In the genomic region with DNA sequence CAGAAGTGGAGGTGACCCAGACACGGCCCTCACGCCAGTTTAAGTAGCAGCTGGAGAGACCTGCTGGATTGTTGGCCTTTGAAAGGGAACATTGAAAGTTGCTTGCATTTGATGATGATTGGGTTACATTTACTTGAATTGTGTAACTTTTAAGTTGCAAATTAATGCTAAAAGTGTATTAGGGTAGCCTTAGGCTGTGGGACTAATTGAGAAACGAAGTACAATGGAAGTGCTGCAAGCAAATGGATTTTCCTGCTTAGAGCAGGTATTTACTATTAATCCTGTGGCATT, we compare ENCODE assay signal across 23 cellular contexts. TPM values are rescaled to one million over a fixed set of nuclear protein-coding genes. Genes with fewer than 3 reads are reported as not detected.
A peak's percentile ranks its signal among the peaks of the same experiment; 100 is the strongest.
DNase-seq lines count a peak whose midpoint lies in the region; ATAC-seq and TF ChIP-seq lines count a peak whose summit lies in the region.
"Had no signal": no experiment of that assay in that cellular context is flagged by ENCODE, and none has a peak within 500 bp of the region (broad histone marks: within the 10 kb centered on the region; RNA-seq: fewer than 3 reads in every experiment).

No MANE protein-coding gene starts in this region.

- peak overlapping the region; percentile 6 for H3K27ac Mint-ChIP-seq in memory B cell
- H3K27ac Mint-ChIP-seq in activated CD8-positive, alpha-beta T cell treated with anti-CD3 and anti-CD28 coated beads, Interleukin-2, amount 10 ng/mL, durations not matched to agents 7 days and 5 days, result no peak overlapping the region
- H3K27ac Mint-ChIP-seq: activated naive CD8-positive, alpha-beta T cell treated with anti-CD3 and anti-CD28 coated beads, Interleukin-2, amount 10 ng/mL, durations not matched to agents 7 days and 5 days; CD4-positive, CD25-positive, alpha-beta regulatory T cell; dendritic cell treated with granulocyte-macrophage colony-stimulating factor and Interleukin-4, amounts not matched to agents 40 ng/mL and 50 ng/mL, for 4 days; natural killer cell; stimulated activated memory B cell treated with anti-CD40 and anti-IgM and Interleukin-4, amounts not matched to agents 10 μg/mL and 1 μg/mL and 100 μg/mL, for 72 hours; T-helper 2 cell treated with Interferon-gamma antibody and Interleukin-4, amounts not matched to agents 5 μg/mL and 100 μg/mL, for 36 hours had no signal

- H3K9me3 ChIP-seq in BLaER1 treated with 17β-estradiol and CSF1 and Interleukin-3, amounts not matched to agents 10 nM and 100 nM (replicated peaks in 1 of 11), result peaks cover 0 to 21% (median 12%) of the 10 kb centered on the region in 11 experiments; a peak in 12 of 22 replicates
- no peaks in the 10 kb centered on the region for H3K9me3 ChIP-seq in Karpas-422 (ENCODE audit: low read length)
- H3K9me3 ChIP-seq: body of pancreas, SJSA1, tibial nerve had no signal

- H3K36me3 Mint-ChIP-seq in memory B cell, result no peaks in the 10 kb centered on the region
- no peaks in the 10 kb centered on the region for H3K36me3 Mint-ChIP-seq in activated CD8-positive, alpha-beta T cell treated with anti-CD3 and anti-CD28 coated beads, Interleukin-2, amount 10 ng/mL, durations not matched to agents 7 days and 5 days (ENCODE audit: low read depth)
- H3K36me3 Mint-ChIP-seq: activated naive CD8-positive, alpha-beta T cell treated with anti-CD3 and anti-CD28 coated beads, Interleukin-2, amount 10 ng/mL, durations not matched to agents 7 days and 5 days; CD4-positive, CD25-positive, alpha-beta regulatory T cell; natural killer cell; stimulated activated memory B cell treated with anti-CD40 and anti-IgM and Interleukin-4, amounts not matched to agents 10 μg/mL and 1 μg/mL and 100 μg/mL, for 72 hours had no signal

- H3K4me1 Mint-ChIP-seq in memory B cell, result peaks cover 20% of the 10 kb centered on the region
- no peaks in the 10 kb centered on the region for H3K4me1 Mint-ChIP-seq in activated CD8-positive, alpha-beta T cell treated with anti-CD3 and anti-CD28 coated beads, Interleukin-2, amount 10 ng/mL, durations not matched to agents 7 days and 5 days (ENCODE audit: low read depth)
- H3K4me1 Mint-ChIP-seq: activated naive CD8-positive, alpha-beta T cell treated with anti-CD3 and anti-CD28 coated beads, Interleukin-2, amount 10 ng/mL, durations not matched to agents 7 days and 5 days; natural killer cell had no signal

- ATAC-seq in memory B cell (ENCODE audit: low read depth), result no peak
- ATAC-seq in GM18909 (IDR thresholded peaks at IDR 0.05; ENCODE audit: poor library complexity, unreplicated experiment), result no peak
- no peak for ATAC-seq in activated CD8-positive, alpha-beta T cell treated with anti-CD3 and anti-CD28 coated beads, Interleukin-2, amount 10 ng/mL, durations not matched to agents 7 days and 5 days
- ATAC-seq: body of pancreas, K562, natural killer cell had no signal

- no peak overlapping the region for H3K4me3 ChIP-seq in BLaER1 treated with 17β-estradiol and CSF1 and Interleukin-3, amounts not matched to agents 10 nM and 100 nM
- no peak overlapping the region for H3K4me3 ChIP-seq in Karpas-422 (ENCODE audit: low read length)
- no peak overlapping the region for H3K4me3 ChIP-seq in choroid plexus epithelial cell (ENCODE audit: low read depth, low read length)
- H3K4me3 ChIP-seq: body of pancreas, K562, SJSA1, tibial nerve had no signal

- H3K36me3 ChIP-seq in BLaER1 treated with 17β-estradiol and CSF1 and Interleukin-3, amounts not matched to agents 10 nM and 100 nM, result peaks cover 0 to 30% (median 13%) of the 10 kb centered on the region in 11 experiments; a peak in 14 of 22 replicates
- no peaks in the 10 kb centered on the region for H3K36me3 ChIP-seq in Karpas-422 (ENCODE audit: insufficient read depth, low read length)
- H3K36me3 ChIP-seq: SJSA1, tibial nerve had no signal

- CTCF ChIA-PET in activated CD8-positive, alpha-beta T cell treated with anti-CD3 and anti-CD28 coated beads, Interleukin-2, amount 10 ng/mL, durations not matched to agents 7 days and 5 days (lab: Charles Lee), result interaction anchor here (1.1 kb wide), 1 partner anchor 166 kb away, joined by 3 read pairs; no protein-coding TSS in a partner anchor

- no peak for TF ChIP-seq CTCF in choroid plexus epithelial cell (conservative IDR thresholded peaks at IDR 0.05; ENCODE audit: low read depth, low read length)
- TF ChIP-seq CTCF in GM10266 (IDR thresholded peaks at IDR 0.05; ENCODE audit: control insufficient read depth, insufficient read depth, low read depth, missing control alignments), result no peak

- H3K27me3 Mint-ChIP-seq in memory B cell, result no peaks in the 10 kb centered on the region
- H3K27me3 Mint-ChIP-seq in activated CD8-positive, alpha-beta T cell treated with anti-CD3 and anti-CD28 coated beads, Interleukin-2, amount 10 ng/mL, durations not matched to agents 7 days and 5 days (ENCODE audit: low read depth), result no peaks in the 10 kb centered on the region
- H3K27me3 Mint-ChIP-seq: activated naive CD8-positive, alpha-beta T cell treated with anti-CD3 and anti-CD28 coated beads, Interleukin-2, amount 10 ng/mL, durations not matched to agents 7 days and 5 days; CD4-positive, CD25-positive, alpha-beta regulatory T cell; dendritic cell treated with granulocyte-macrophage colony-stimulating factor and Interleukin-4, amounts not matched to agents 40 ng/mL and 50 ng/mL, for 4 days; stimulated activated memory B cell treated with anti-CD40 and anti-IgM and Interleukin-4, amounts not matched to agents 10 μg/mL and 1 μg/mL and 100 μg/mL, for 72 hours had no signal

- H3K4me3 Mint-ChIP-seq in memory B cell, result no peak overlapping the region
- H3K4me3 Mint-ChIP-seq in activated CD8-positive, alpha-beta T cell treated with anti-CD3 and anti-CD28 coated beads, Interleukin-2, amount 10 ng/mL, durations not matched to agents 7 days and 5 days, result no peak overlapping the region
- H3K4me3 Mint-ChIP-seq: activated naive CD8-positive, alpha-beta T cell treated with anti-CD3 and anti-CD28 coated beads, Interleukin-2, amount 10 ng/mL, durations not matched to agents 7 days and 5 days; CD4-positive, CD25-positive, alpha-beta regulatory T cell; dendritic cell treated with granulocyte-macrophage colony-stimulating factor and Interleukin-4, amounts not matched to agents 40 ng/mL and 50 ng/mL, for 4 days; natural killer cell; stimulated activated memory B cell treated with anti-CD40 and anti-IgM and Interleukin-4, amounts not matched to agents 10 μg/mL and 1 μg/mL and 100 μg/mL, for 72 hours; T-helper 2 cell treated with Interferon-gamma antibody and Interleukin-4, amounts not matched to agents 5 μg/mL and 100 μg/mL, for 36 hours had no signal

- H4K20me1 ChIP-seq in BLaER1 treated with 17β-estradiol and CSF1 and Interleukin-3, amounts not matched to agents 10 nM and 100 nM, result peaks cover 0 to 5% (median 0%) of the 10 kb centered on the region in 11 experiments; a peak in 2 of 22 replicates
- H4K20me1 ChIP-seq in Karpas-422 (ENCODE audit: insufficient read depth, low read depth, low read length), result no peaks in the 10 kb centered on the region

- no peak overlapping the region for H2AFZ ChIP-seq in Karpas-422 (ENCODE audit: low read length)

- H3K4me1 ChIP-seq in BLaER1 treated with 17β-estradiol and CSF1 and Interleukin-3, amounts not matched to agents 10 nM and 100 nM, result peaks cover 28 to 46% (median 30%) of the 10 kb centered on the region in 10 experiments
- peaks cover 60% of the 10 kb centered on the region for H3K4me1 ChIP-seq in Karpas-422 (ENCODE audit: low read length)

- no peak overlapping the region for H3K27ac ChIP-seq in BLaER1 treated with 17β-estradiol and CSF1 and Interleukin-3, amounts not matched to agents 10 nM and 100 nM
- peak overlapping the region; percentile 11; the same call in 1 of the 2 replicates for H3K27ac ChIP-seq in Karpas-422 (ENCODE audit: low read length)
- H3K27ac ChIP-seq: body of pancreas, SJSA1, tibial nerve had no signal

- no peaks in the 10 kb centered on the region for H3K9me2 ChIP-seq in Karpas-422 (replicated peaks; ENCODE audit: insufficient read depth, low read length)

- DNase-seq in Karpas-422 (no peak), choroid plexus epithelial cell (ENCODE audit: low read depth) (peak; percentile 54), memory B cell (ENCODE audit: low spot score in 2 of 2) (no peak), H4 (ENCODE audit: low spot score) (no peak), GM10266 (ENCODE audit: extremely low spot score) (no peak)
- DNase-seq in activated CD8-positive, alpha-beta T cell treated with anti-CD3 and anti-CD28 coated beads, Interleukin-2, amount 10 ng/mL, durations not matched to agents 7 days and 5 days, result no peak
- DNase-seq: activated naive CD8-positive, alpha-beta T cell treated with anti-CD3 and anti-CD28 coated beads, Interleukin-2, amount 10 ng/mL, durations not matched to agents 7 days and 5 days; CD4-positive, CD25-positive, alpha-beta regulatory T cell; DMS153; erythroblast; natural killer cell; NCI-H1105; NCI-H524; OCI-M1 had no signal

- no peak overlapping the region for H3K9ac ChIP-seq in BLaER1 treated with 17β-estradiol and CSF1 and Interleukin-3, amounts not matched to agents 10 nM and 100 nM
- H3K9ac ChIP-seq in Karpas-422 (ENCODE audit: low read length), result no peak overlapping the region; the same call in 1 of the 2 replicates

- peak overlapping the region in 10 of 11 experiments; percentile 7 to 60 (median 22); a peak in 13 of 22 replicates for H3K4me2 ChIP-seq in BLaER1 treated with 17β-estradiol and CSF1 and Interleukin-3, amounts not matched to agents 10 nM and 100 nM
- H3K4me2 ChIP-seq in Karpas-422 (ENCODE audit: low read depth, low read length, poor library complexity, severe bottlenecking), result peak overlapping the region; percentile 40

- POLR2A ChIA-PET in activated CD8-positive, alpha-beta T cell treated with anti-CD3 and anti-CD28 coated beads, Interleukin-2, amount 10 ng/mL, durations not matched to agents 7 days and 5 days (lab: Charles Lee), result no interaction called here

- H3K27me3 ChIP-seq in BLaER1 treated with 17β-estradiol and CSF1 and Interleukin-3, amounts not matched to agents 10 nM and 100 nM, result no peaks in the 10 kb centered on the region
- H3K27me3 ChIP-seq in Karpas-422 (ENCODE audit: low read length), result no peaks in the 10 kb centered on the region
- H3K27me3 ChIP-seq: body of pancreas, SJSA1, tibial nerve had no signal

- no peaks in the 10 kb centered on the region for H3K9me3 Mint-ChIP-seq in memory B cell
- H3K9me3 Mint-ChIP-seq in activated CD8-positive, alpha-beta T cell treated with anti-CD3 and anti-CD28 coated beads, Interleukin-2, amount 10 ng/mL, durations not matched to agents 7 days and 5 days (ENCODE audit: insufficient read depth), result no peaks in the 10 kb centered on the region
- H3K9me3 Mint-ChIP-seq: activated naive CD8-positive, alpha-beta T cell treated with anti-CD3 and anti-CD28 coated beads, Interleukin-2, amount 10 ng/mL, durations not matched to agents 7 days and 5 days; dendritic cell treated with granulocyte-macrophage colony-stimulating factor and Interleukin-4, amounts not matched to agents 40 ng/mL and 50 ng/mL, for 4 days; stimulated activated memory B cell treated with anti-CD40 and anti-IgM and Interleukin-4, amounts not matched to agents 10 μg/mL and 1 μg/mL and 100 μg/mL, for 72 hours; T-helper 2 cell treated with Interferon-gamma antibody and Interleukin-4, amounts not matched to agents 5 μg/mL and 100 μg/mL, for 36 hours had no signal

- peaks cover 97% of the 10 kb centered on the region for H3K79me2 ChIP-seq in Karpas-422 (ENCODE audit: low read length)

RNA-seq across cellular contexts. Expression of gene CDK14, which starts 25.7 kb away (rescaled TPM):
- 100 and 121 TPM in 2 replicates for total RNA-seq in Karpas-422 (2014; rRNA removed; shearing (Covaris generic); ENCODE audit: low replicate concordance)
- not detected for total RNA-seq in activated CD8-positive, alpha-beta T cell treated with anti-CD3 and anti-CD28 coated beads, Interleukin-2, amount 10 ng/mL, durations not matched to agents 7 days and 5 days
- total RNA-seq in H4 (2014; rRNA removed; shearing (Covaris generic)), result 9.9 and 14.0 TPM in 2 replicates

Comparison
In these comparisons a context has a peak if more than half of its experiments do, and no peak if none do; other contexts are left out.
1. RNA of gene CDK14, which starts 25.7 kb away (total RNA-seq): 100 to 121 TPM in Karpas-422 and 9.9 to 14.0 TPM in H4; not detected in activated CD8-positive, alpha-beta T cell treated with anti-CD3 and anti-CD28 coated beads, Interleukin-2, amount 10 ng/mL, durations not matched to agents 7 days and 5 days; every median in the first group is over 10 times any median in the second.